In genomic region chr2:120344991-120345975, GRCh38 we compare ENCODE assay signal across 8 cellular contexts. TPM values are rescaled to one million over a fixed set of nuclear protein-coding genes. Genes with fewer than 3 reads are reported as not detected.
DNase-seq lines count a peak whose midpoint lies in the region; ATAC-seq and TF ChIP-seq lines count a peak whose summit lies in the region.

No MANE protein-coding gene starts in this region.

- TF ChIP-seq POLR2A in body of pancreas (IDR thresholded peaks at IDR 0.05), result no peak

- DNase-seq in DMS53 treated with DMSO at 0.1 percent for 48 hours (lab: John Stamatoyannopoulos, UW; ENCODE audit: unreplicated experiment) (peak; percentile 30), M059J (ENCODE audit: low read depth) (peak; percentile 32), body of pancreas (no peak), left lung (peak in 1 of 2 donors; percentile 86), tibial artery (no peak), HK-2 (ENCODE audit: unreplicated experiment) (no peak), HCEC 1CT (no peak)

- WGBS in body of pancreas, 2 donors, result 0 to 1% methylated on average over 3 to 133 of the region's 146 CpGs

- no peak overlapping the region for H3K4me3 ChIP-seq in body of pancreas
- peak overlapping the region; percentile 24 to 47 for H3K4me3 ChIP-seq in left lung
- peak overlapping the region; percentile 57 to 78 for H3K4me3 ChIP-seq in tibial artery

- ATAC-seq in body of pancreas (peak; percentile 21), left lung (no peak), HG03442 (IDR thresholded peaks at IDR 0.05; ENCODE audit: unreplicated experiment) (no peak)

- H3K9me3 ChIP-seq in body of pancreas (no peaks in the 10 kb centered on the region), left lung (no peaks in the 10 kb centered on the region), tibial artery (no peaks in the 10 kb centered on the region)

- H3K36me3 ChIP-seq in body of pancreas (replicated peaks in 1 of 2; ENCODE audit: insufficient read depth in 1 of 2, low read depth in 2 of 2) (no peaks in the 10 kb centered on the region), left lung (no peaks in the 10 kb centered on the region), tibial artery (peaks cover 0 to 15% (median 12%) of the 10 kb centered on the region in 3 donors)

- peaks cover 39% of the 10 kb centered on the region for H3K4me1 ChIP-seq in body of pancreas
- H3K4me1 ChIP-seq in left lung, result peaks cover 19 to 63% of the 10 kb centered on the region in 2 donors
- H3K4me1 ChIP-seq in tibial artery, result peaks cover 0 to 45% (median 38%) of the 10 kb centered on the region in 4 donors

- no peak for TF ChIP-seq CTCF in body of pancreas (IDR thresholded peaks at IDR 0.05)
- TF ChIP-seq CTCF in left lung (IDR thresholded peaks at IDR 0.05), result no peak
- TF ChIP-seq CTCF in tibial artery (IDR thresholded peaks at IDR 0.05), result no peak

- H3K27me3 ChIP-seq in body of pancreas, result peaks cover 0 to 32% of the 10 kb centered on the region in 2 donors
- peaks cover 49 to 99% of the 10 kb centered on the region in 2 donors for H3K27me3 ChIP-seq in left lung
- peaks cover 0 to 40% of the 10 kb centered on the region in 2 donors for H3K27me3 ChIP-seq in tibial artery

- H3K27ac ChIP-seq in body of pancreas (peak overlapping the region in 1 of 4 donors; percentile 30), left lung (no peak overlapping the region), tibial artery (peak overlapping the region; percentile 80 to 82)

- intact Hi-C loops in body of pancreas (cut with DNase I) (loop anchor here (5.0 kb wide), 1 partner anchor 327 kb away; no protein-coding TSS in a partner anchor), left lung (cut with DNase I) (loop anchor here in 1 of 2 donors (5.0 kb wide), 1 partner anchor 332 kb away; no protein-coding TSS in a partner anchor), tibial artery (cut with DNase I; ENCODE audit: low total_unique reads) (loop anchor here (2.0 to 10.0 kb wide), 4 partner anchors 92 to 730 kb away; no protein-coding TSS in a partner anchor)

RNA-seq across cellular contexts. Expression of gene INHBB, which starts 0.7 kb away (rescaled TPM):
- 0.94 and 0.96 TPM in 2 replicates for total RNA-seq in M059J (2014; rRNA removed; shearing (Covaris generic))
- total RNA-seq in body of pancreas (1 to 10 TPM; 3.6 to 7.9 TPM), left lung (1 to 10 TPM in 1 of 2 donors, under 1 TPM in 1; 0.67 to 2.0 TPM)

Comparison
In these comparisons a context has a peak if more than half of its experiments do, and no peak if none do; other contexts are left out.
1. DNase-seq: peak in DMS53 treated with DMSO at 0.1 percent for 48 hours (single experiment) and M059J (single experiment); none in body of pancreas (0 of 4), tibial artery (0 of 2), HK-2 (single experiment) and HCEC 1CT (single experiment).
2. H3K27ac ChIP-seq: peak in tibial artery (2 of 2); none in left lung (0 of 2).
3. H3K4me3 ChIP-seq: peak in left lung (2 of 2) and tibial artery (2 of 2); none in body of pancreas (0 of 2).